ENCODE assay signal across 17 cellular contexts in the genomic region with DNA sequence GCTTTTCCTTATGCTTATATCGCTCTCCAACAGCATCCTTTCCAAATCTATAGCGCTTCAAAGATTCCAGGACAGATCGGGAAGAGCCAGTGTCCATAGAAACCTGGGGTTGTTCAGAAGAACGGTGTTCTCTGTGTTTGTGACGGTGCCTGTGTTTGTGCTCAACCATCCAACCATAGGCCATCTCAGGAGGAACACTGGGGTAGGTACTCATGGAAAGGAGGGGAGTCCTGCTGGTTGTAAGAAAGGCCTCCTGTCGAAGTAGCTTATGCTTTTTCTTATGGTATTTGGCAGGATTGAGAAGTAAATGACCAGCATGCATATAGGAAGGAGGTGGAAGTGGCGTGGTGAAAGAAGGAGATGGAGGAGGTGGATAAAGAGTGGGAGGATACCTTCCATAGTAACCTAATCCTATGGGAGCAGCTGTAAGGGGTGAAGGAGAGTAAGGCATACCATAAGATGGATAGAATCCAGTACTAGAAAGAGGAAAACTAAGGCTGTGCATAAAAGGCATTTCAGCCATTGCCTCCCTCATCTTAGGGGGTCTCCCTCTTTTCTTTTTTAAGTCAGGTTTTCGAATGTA.
"Had no signal": no experiment of that assay in that cellular context is flagged by ENCODE, and none has a peak within 500 bp of the region (broad histone marks: within the 10 kb centered on the region; RNA-seq: fewer than 3 reads in every experiment).

No MANE protein-coding gene starts in this region.

- FAIRE-seq: bronchial epithelial cell had no signal

- H3K27me3 ChIP-seq: thyroid gland had no signal

- H3K4me3 ChIP-seq: lower lobe of right lung, smooth muscle cell, thyroid gland had no signal

- H2AFZ ChIP-seq: parathyroid adenoma had no signal

- H3K36me3 ChIP-seq: thyroid gland had no signal

- DNase-seq: activated CD4-positive, CD25-positive, alpha-beta regulatory T cell treated with anti-CD3 and anti-CD28 coated beads, Interleukin-2, amount 50 U/mL, for 72 hours; activated gamma-delta T cell; activated T-cell treated with anti-CD3 and anti-CD28 coated beads, Interleukin-2, amount 50 U/mL, for 72 hours; cerebellar nuclear complex; effector CD4-positive, alpha-beta T cell; islet precursor cell; lower lobe of right lung; natural killer cell; stimulated activated CD4-positive, alpha-beta T cell treated with anti-CD3 and anti-CD28 coated beads, Interleukin-4, amount 100 ng/mL, for 4 hours; T-cell; T-helper 9 cell; thyroid gland had no signal

- H3K27ac ChIP-seq: lower lobe of right lung, parathyroid adenoma, thyroid gland had no signal

- H3K9ac ChIP-seq: parathyroid adenoma had no signal

- H3K9me3 ChIP-seq: lower lobe of right lung, thyroid gland had no signal

- H3K4me3 Mint-ChIP-seq: activated naive CD4-positive, alpha-beta T cell treated with anti-CD3 and anti-CD28 coated beads, Interleukin-2, amount 50 U/mL, for 24 hours; activated T-cell treated with anti-CD3 and anti-CD28 coated beads, Interleukin-2, amount 50 U/mL, for 72 hours; natural killer cell; stimulated activated memory B cell treated with anti-CD40 and anti-IgM and Interleukin-4, amounts not matched to agents 10 μg/mL and 1 μg/mL and 100 μg/mL, for 72 hours; T-cell had no signal

- H3K27me3 Mint-ChIP-seq: activated naive CD4-positive, alpha-beta T cell treated with anti-CD3 and anti-CD28 coated beads, Interleukin-2, amount 50 U/mL, for 24 hours; stimulated activated memory B cell treated with anti-CD40 and anti-IgM and Interleukin-4, amounts not matched to agents 10 μg/mL and 1 μg/mL and 100 μg/mL, for 72 hours; T-cell had no signal

- H3K4me1 ChIP-seq: lower lobe of right lung, parathyroid adenoma had no signal

- H3K9me3 Mint-ChIP-seq: activated naive CD4-positive, alpha-beta T cell treated with anti-CD3 and anti-CD28 coated beads, Interleukin-2, amount 50 U/mL, for 24 hours; natural killer cell had no signal

- H3K27ac Mint-ChIP-seq: activated naive CD4-positive, alpha-beta T cell treated with anti-CD3 and anti-CD28 coated beads, Interleukin-2, amount 50 U/mL, for 24 hours; activated T-cell treated with anti-CD3 and anti-CD28 coated beads, Interleukin-2, amount 50 U/mL, for 72 hours; stimulated activated memory B cell treated with anti-CD40 and anti-IgM and Interleukin-4, amounts not matched to agents 10 μg/mL and 1 μg/mL and 100 μg/mL, for 72 hours had no signal
